Comparison of ENCODE assay signal across 8 cellular contexts in genomic region chrX:13938053-13938765, GRCh38.
A peak's percentile ranks its signal among the peaks of the same experiment; 100 is the strongest.
DNase-seq lines count a peak whose midpoint lies in the region; ATAC-seq and TF ChIP-seq lines count a peak whose summit lies in the region.

No MANE protein-coding gene starts in this region.

- H3K27ac ChIP-seq in mammary epithelial cell (ENCODE audit: insufficient read depth, low read depth, low read length) (no peak overlapping the region), layer of hippocampus (ENCODE audit: low read depth, low read length) (peak overlapping the region; percentile 92), stomach smooth muscle (ENCODE audit: low read length) (no peak overlapping the region)

- H3K9me3 ChIP-seq in mammary epithelial cell (replicated peaks; ENCODE audit: insufficient read depth, low read length) (no peaks in the 10 kb centered on the region), stomach smooth muscle (ENCODE audit: control insufficient read depth in 2 of 2, low read length in 2 of 2) (no peaks in the 10 kb centered on the region)

- 0% methylated on average over 11 of the region's 83 CpGs for WGBS in mammary epithelial cell (ENCODE audit: low coverage, missing lambda C conversion rate)

- H2AFZ ChIP-seq in mammary epithelial cell (ENCODE audit: low read depth, low read length), result peak overlapping the region; percentile 96

- no peak for ATAC-seq in GM19467 (IDR thresholded peaks at IDR 0.05; ENCODE audit: unreplicated experiment)

- peak; percentile 20 for DNase-seq in GM03348 (ENCODE audit: low spot score)
- DNase-seq in NCI-H2171 treated with DMSO at 0.1 percent for 48 hours (lab: John Stamatoyannopoulos, UW), result peak; percentile 61
- no peak for DNase-seq in mammary epithelial cell
- DNase-seq in dedifferentiated amniotic fluid mesenchymal stem cell (ENCODE audit: extremely low spot score), result no peak
- DNase-seq in mucosa of gallbladder (ENCODE audit: low spot score), result no peak

- intact Hi-C loops in mammary epithelial cell (cut with micrococcal nuclease), result loop anchor here (1.0 to 5.0 kb wide), 3 partner anchors 41 to 91 kb away; partner anchors contain the start of gene GEMIN8

- CTCF ChIA-PET in mammary epithelial cell (lab: Charles Lee; ENCODE audit: low non-redundant PET), result interaction anchor here (0.6 kb wide), 1 partner anchor 145 kb away, joined by 4 read pairs; no protein-coding TSS in a partner anchor

- BruUV-seq in mammary epithelial cell (replicated peaks; lab: Mats Ljungman, UMichigan), result no TSS peak

- H4K20me1 ChIP-seq in mammary epithelial cell (ENCODE audit: insufficient read depth, low read length), result no peaks in the 10 kb centered on the region

- H3K4me3 ChIP-seq in mammary epithelial cell (replicated peaks in 1 of 3; ENCODE audit: insufficient read depth in 1 of 3, low read depth in 2 of 3, low read length in 3 of 3) (peak overlapping the region; percentile 63 to 66 (median 65)), stomach smooth muscle (ENCODE audit: low read length in 2 of 2) (peak overlapping the region; percentile 43 to 68)

- no peak overlapping the region for H3K9ac ChIP-seq in mammary epithelial cell (ENCODE audit: insufficient read depth, low read length)
- H3K9ac ChIP-seq in stomach smooth muscle (ENCODE audit: low read length in 2 of 2), result peak overlapping the region in 1 of 2 donors; percentile 15

- H3K27me3 ChIP-seq in mammary epithelial cell (ENCODE audit: insufficient read depth, low read length), result no peaks in the 10 kb centered on the region
- H3K27me3 ChIP-seq in layer of hippocampus (ENCODE audit: control insufficient read depth, insufficient read depth, low read length), result no peaks in the 10 kb centered on the region
- H3K27me3 ChIP-seq in stomach smooth muscle (ENCODE audit: control insufficient read depth in 1 of 2, insufficient read depth in 2 of 2, low read length in 2 of 2), result peaks cover 10 to 41% of the 10 kb centered on the region in 2 donors

- no peaks in the 10 kb centered on the region for H3K36me3 ChIP-seq in mammary epithelial cell (ENCODE audit: insufficient read depth, low read length)
- no peaks in the 10 kb centered on the region for H3K36me3 ChIP-seq in stomach smooth muscle (ENCODE audit: control insufficient read depth in 2 of 2, insufficient read depth in 2 of 2, low read length in 2 of 2)

- H3K79me2 ChIP-seq in mammary epithelial cell (ENCODE audit: insufficient read depth, low read length), result no peaks in the 10 kb centered on the region

- peaks cover 30% of the 10 kb centered on the region for H3K4me1 ChIP-seq in mammary epithelial cell (ENCODE audit: insufficient read depth, low read length)
- H3K4me1 ChIP-seq in stomach smooth muscle (ENCODE audit: control insufficient read depth, insufficient read depth, low read length), result peaks cover 11% of the 10 kb centered on the region

- in situ Hi-C loops in mammary epithelial cell (cut with MboI; ENCODE audit: low sequenced_read_pairs in 2 of 2), result no loop called here

- dilution Hi-C loops in mammary epithelial cell (cut with HindIII; ENCODE audit: low sequenced_read_pairs), result no loop called here

- no peak for TF ChIP-seq CTCF in mammary epithelial cell (conservative IDR thresholded peaks at IDR 0.05 in 1 of 2, IDR thresholded peaks at IDR 0.05 in 1 of 2; ENCODE audit: extremely low read depth in 1 of 2, insufficient read depth in 1 of 2, low read depth in 1 of 2, low read length in 2 of 2)

- peak overlapping the region; percentile 96 for H3K4me2 ChIP-seq in mammary epithelial cell (ENCODE audit: insufficient read depth, low read depth, low read length)

Comparison
In these comparisons a context has a peak if more than half of its experiments do, and no peak if none do; other contexts are left out.
1. DNase-seq: peak in GM03348 (single experiment) and NCI-H2171 treated with DMSO at 0.1 percent for 48 hours (single experiment); none in mammary epithelial cell (single experiment), dedifferentiated amniotic fluid mesenchymal stem cell (single experiment) and mucosa of gallbladder (single experiment).